1 cellular context compared by ENCODE assay signal in genomic region chr1:28648493-28649238, GRCh38.
TF ChIP-seq lines count a peak whose summit lies in the region.

Gene RNU11, plus strand, starts transcription at chr1:28648600.

TF ChIP-seq in HepG2, 621 proteins besides CTCF, POLR2A, EP300 and RAD21 (continued from another document and continues in another):
- TF ChIP-seq ZNF407 (CRISPR knock-in tag; IDR thresholded peaks at IDR 0.05; ENCODE audit: not compliant biosample characterization) (no peak), GZF1 (CRISPR knock-in tag; IDR thresholded peaks at IDR 0.05) (no peak; the same call in 1 of the 2 replicates), ZNF549 (CRISPR knock-in tag; IDR thresholded peaks at IDR 0.05) (no peak), YY1 (IDR thresholded peaks at IDR 0.05; ENCODE audit: insufficient read depth, insufficient replicate concordance, low read depth, low read length) (peak; percentile 76), BRCA1 (CRISPR knock-in tag; IDR thresholded peaks at IDR 0.05) (no peak), GLI4 (CRISPR knock-in tag; IDR thresholded peaks at IDR 0.05; ENCODE audit: borderline replicate concordance) (no peak), NCOA5 (CRISPR knock-in tag; IDR thresholded peaks at IDR 0.05) (peak; percentile 83; the same call in 1 of the 2 replicates), EEA1 (CRISPR knock-in tag; IDR thresholded peaks at IDR 0.05; ENCODE audit: borderline replicate concordance) (no peak), ASH2L (IDR thresholded peaks at IDR 0.05; ENCODE audit: insufficient read length, low read depth, low read length) (peak; percentile 48), PAF1 (CRISPR knock-in tag; IDR thresholded peaks at IDR 0.05) (peak; percentile 69; the same call in 1 of the 2 replicates), RBM39 (IDR thresholded peaks at IDR 0.05; ENCODE audit: low read depth, low read length, poor library complexity, severe bottlenecking) (no peak), ZNF280D (CRISPR knock-in tag; IDR thresholded peaks at IDR 0.05) (peak; percentile 88; the same call in 1 of the 2 replicates), DZIP1 (CRISPR knock-in tag; IDR thresholded peaks at IDR 0.05) (no peak), HNRNPLL (IDR thresholded peaks at IDR 0.05; ENCODE audit: low read depth, low read length, poor library complexity, severe bottlenecking) (no peak), DMTF1 (CRISPR knock-in tag; IDR thresholded peaks at IDR 0.05) (no peak), CBX1 (IDR thresholded peaks at IDR 0.05; ENCODE audit: low read depth) (peak; percentile 100), SALL2 (CRISPR knock-in tag; IDR thresholded peaks at IDR 0.05) (peak; percentile 84; the same call in 1 of the 2 replicates), SIX1 (CRISPR knock-in tag; IDR thresholded peaks at IDR 0.05; ENCODE audit: borderline replicate concordance) (peak; percentile 69), ESRRA (CRISPR knock-in tag; IDR thresholded peaks at IDR 0.05; ENCODE audit: low read depth) (peak; percentile 27; the same call in 1 of the 2 replicates), ZNF264 (CRISPR knock-in tag; IDR thresholded peaks at IDR 0.05) (peak; percentile 92; the same call in 1 of the 2 replicates), ZBTB7B (CRISPR knock-in tag; IDR thresholded peaks at IDR 0.05) (peak; percentile 92), FOSL2 (CRISPR knock-in tag; IDR thresholded peaks at IDR 0.05) (peak; percentile 78), ZNF367 (CRISPR knock-in tag; IDR thresholded peaks at IDR 0.05; ENCODE audit: borderline replicate concordance) (peak; percentile 54; the same call in 1 of the 2 replicates), ZNF530 (CRISPR knock-in tag; IDR thresholded peaks at IDR 0.05; ENCODE audit: low read depth) (no peak), KMT2B (CRISPR knock-in tag; IDR thresholded peaks at IDR 0.05) (peak; percentile 92; the same call in 1 of the 2 replicates), ZFP37 (CRISPR knock-in tag; IDR thresholded peaks at IDR 0.05; ENCODE audit: borderline replicate concordance) (no peak; the same call in 1 of the 2 replicates), NFYC (CRISPR knock-in tag; IDR thresholded peaks at IDR 0.05) (peak; percentile 54; the same call in 1 of the 2 replicates), ZSCAN30 (CRISPR knock-in tag; IDR thresholded peaks at IDR 0.05) (peak; percentile 40; the same call in 1 of the 2 replicates), ZNF30 (CRISPR knock-in tag; IDR thresholded peaks at IDR 0.05) (no peak), SNAPC5 (CRISPR knock-in tag; IDR thresholded peaks at IDR 0.05; ENCODE audit: borderline replicate concordance) (peak; percentile 100), PREB (CRISPR knock-in tag; IDR thresholded peaks at IDR 0.05) (0 out of 2 replicates have a peak, but pooled peaks have one; percentile 28), ZNF580 (CRISPR knock-in tag; IDR thresholded peaks at IDR 0.05; ENCODE audit: borderline replicate concordance, low read depth) (peak; percentile 98), FOXK2 (IDR thresholded peaks at IDR 0.05) (peak; percentile 32; the same call in 1 of the 2 replicates), ZNF597 (CRISPR knock-in tag; IDR thresholded peaks at IDR 0.05) (no peak), SETDB1 (CRISPR knock-in tag; IDR thresholded peaks at IDR 0.05; ENCODE audit: borderline replicate concordance) (no peak), ZBTB1 (CRISPR knock-in tag; IDR thresholded peaks at IDR 0.05; ENCODE audit: borderline replicate concordance) (peak; percentile 90; the same call in 1 of the 2 replicates), ZNF782 (CRISPR knock-in tag; IDR thresholded peaks at IDR 0.05; ENCODE audit: borderline replicate concordance) (no peak), ZNF430 (CRISPR knock-in tag; IDR thresholded peaks at IDR 0.05) (peak; percentile 74), KDM6A (CRISPR knock-in tag; IDR thresholded peaks at IDR 0.05; ENCODE audit: low read depth) (no peak; the same call in 1 of the 2 replicates)
